In genomic region chr3:16182612-16183011, GRCh38 we compare ENCODE assay signal across 19 cellular contexts. TPM values are rescaled to one million over a fixed set of nuclear protein-coding genes. Genes with fewer than 3 reads are reported as not detected.
"Had no signal": no experiment of that assay in that cellular context is flagged by ENCODE, and none has a peak within 500 bp of the region (broad histone marks: within the 10 kb centered on the region; RNA-seq: fewer than 3 reads in every experiment).

No MANE protein-coding gene starts in this region.

- ATAC-seq: esophagus mucosa; heart right ventricle; left lobe of liver; natural killer cell treated with Interleukin-12 subunit alpha and Interleukin-12 subunit beta and Interleukin-15 and Interleukin-18, amount 100 ng/mL, for 72 hours; pancreas; right cardiac atrium; upper lobe of right lung had no signal

- H3K27ac ChIP-seq: foreskin keratinocyte, heart right ventricle, neural progenitor cell, pancreas, upper lobe of right lung had no signal

- H3K36me3 ChIP-seq: heart right ventricle, neural progenitor cell, pancreas, upper lobe of right lung had no signal

- H3K27me3 ChIP-seq: foreskin keratinocyte, pancreas, tibial artery, upper lobe of right lung had no signal

- H3K9ac ChIP-seq: neural progenitor cell had no signal

- H2AFZ ChIP-seq: neural progenitor cell had no signal

- DNase-seq: caudate nucleus; effector CD8-positive, alpha-beta T cell; heart right ventricle; hypothalamus; islet precursor cell; mammary epithelial cell; occipital lobe; pancreas; right cardiac atrium; small intestine; stimulated activated CD4-positive, alpha-beta T cell treated with anti-CD3 and anti-CD28 coated beads, Interleukin-12 subunit alpha, Interleukin-12 subunit beta, amount 100 ng/mL, for 4 hours; stimulated activated naive CD4-positive, alpha-beta T cell; upper lobe of right lung had no signal

- H3K4me1 ChIP-seq: foreskin keratinocyte, neural progenitor cell, pancreas had no signal

- H3K4me2 ChIP-seq: neural progenitor cell had no signal

- H3K9me3 ChIP-seq: heart right ventricle, pancreas, tibial artery, upper lobe of right lung had no signal

- H3K4me3 ChIP-seq: heart right ventricle, neural progenitor cell, pancreas, tibial artery, upper lobe of right lung had no signal

RNA-seq across cellular contexts. Expression of gene GALNT15, which starts 8.1 kb away (rescaled TPM):
- polyA plus RNA-seq: foreskin keratinocyte had no signal
